Comparison of ENCODE assay signal across 9 cellular contexts in the genomic region with DNA sequence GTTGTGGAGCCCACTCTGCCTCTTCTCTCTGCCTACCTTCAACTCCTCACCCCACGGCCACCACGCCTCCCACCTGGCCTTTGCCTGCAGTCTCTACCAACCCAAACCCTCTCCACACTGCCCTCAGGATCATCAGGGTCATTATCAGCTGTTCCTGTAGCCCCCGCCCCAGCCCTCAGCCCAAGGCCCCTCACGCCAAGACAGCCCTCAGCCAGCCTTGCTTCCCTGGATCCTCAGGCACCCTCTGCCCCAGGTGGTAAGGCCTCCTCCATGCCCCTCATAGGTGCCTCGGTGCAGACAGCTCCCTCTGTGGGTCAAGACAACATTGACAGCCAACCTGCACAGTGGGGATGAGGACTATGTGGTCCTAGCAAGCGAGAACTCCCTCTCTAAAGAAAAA. TPM values are rescaled to one million over a fixed set of nuclear protein-coding genes. Genes with fewer than 3 reads are reported as not detected.
DNase-seq lines count a peak whose midpoint lies in the region; ATAC-seq and TF ChIP-seq lines count a peak whose summit lies in the region.
"Had no signal": no experiment of that assay in that cellular context is flagged by ENCODE, and none has a peak within 500 bp of the region (broad histone marks: within the 10 kb centered on the region; RNA-seq: fewer than 3 reads in every experiment).

No MANE protein-coding gene starts in this region.

- H3K36me3 ChIP-seq in GM06990 (ENCODE audit: control insufficient read depth, insufficient read depth, low read length) (peaks cover 3% of the 10 kb centered on the region), upper lobe of right lung (peaks cover under 1% of the 10 kb centered on the region)

- peak in 1 of 2 donors; percentile 34 for ATAC-seq in activated naive CD4-positive, alpha-beta T cell treated with anti-CD3 and anti-CD28 coated beads, Interleukin-2, amount 50 U/mL, for 72 hours
- no peak for ATAC-seq in memory B cell (ENCODE audit: low read depth)
- no peak for ATAC-seq in upper lobe of right lung
- no peak for ATAC-seq in GM21447 (IDR thresholded peaks at IDR 0.05; ENCODE audit: unreplicated experiment)
- ATAC-seq in HG03045 (IDR thresholded peaks at IDR 0.05; ENCODE audit: unreplicated experiment): no peak
- ATAC-seq in GM21825 (IDR thresholded peaks at IDR 0.05; ENCODE audit: unreplicated experiment): no peak

- H3K27me3 Mint-ChIP-seq in memory B cell: no peaks in the 10 kb centered on the region

- H3K27ac Mint-ChIP-seq in activated naive CD4-positive, alpha-beta T cell treated with anti-CD3 and anti-CD28 coated beads, Interleukin-2, amount 50 U/mL, for 72 hours: peak overlapping the region; percentile 80 to 94
- peak overlapping the region; percentile 80 for H3K27ac Mint-ChIP-seq in memory B cell

- no peaks in the 10 kb centered on the region for H3K36me3 Mint-ChIP-seq in activated naive CD4-positive, alpha-beta T cell treated with anti-CD3 and anti-CD28 coated beads, Interleukin-2, amount 50 U/mL, for 72 hours
- no peaks in the 10 kb centered on the region for H3K36me3 Mint-ChIP-seq in memory B cell

- H3K4me3 ChIP-seq in GM06990 (replicated peaks; ENCODE audit: low read depth, low read length) (peak overlapping the region; percentile 61; the same call in 1 of the 2 replicates), NB4 (ENCODE audit: low read depth, low read length) (peak overlapping the region; percentile 59), upper lobe of right lung (peak overlapping the region; percentile 85)

- peaks cover 48% of the 10 kb centered on the region for H3K4me1 Mint-ChIP-seq in memory B cell

- intact Hi-C loops in upper lobe of right lung (cut with DNase I): no loop called here

- no peaks in the 10 kb centered on the region for H3K9me3 ChIP-seq in upper lobe of right lung
- H3K9me3 ChIP-seq: SJCRH30 had no signal

- no peaks in the 10 kb centered on the region for H3K9me3 Mint-ChIP-seq in activated naive CD4-positive, alpha-beta T cell treated with anti-CD3 and anti-CD28 coated beads, Interleukin-2, amount 50 U/mL, for 72 hours
- H3K9me3 Mint-ChIP-seq in memory B cell: no peaks in the 10 kb centered on the region

- TF ChIP-seq POLR2A in NB4 (IDR thresholded peaks at IDR 0.05; ENCODE audit: extremely low read depth, insufficient read length): no peak

- peak; percentile 74 for TF ChIP-seq CTCF in GM06990 (IDR thresholded peaks at IDR 0.05; ENCODE audit: insufficient read depth, low read length, poor library complexity, severe bottlenecking)
- TF ChIP-seq CTCF in NB4 (IDR thresholded peaks at IDR 0.05; ENCODE audit: low read depth, low read length): peak; percentile 49
- peak; percentile 13 for TF ChIP-seq CTCF in upper lobe of right lung (IDR thresholded peaks at IDR 0.05)

- peaks cover 52% of the 10 kb centered on the region for H3K4me1 ChIP-seq in upper lobe of right lung

- DNase-seq in GM06990 (ENCODE audit: extremely low read depth, insufficient read length) (no peak), NB4 (ENCODE audit: low read depth) (peak; percentile 53), memory B cell (ENCODE audit: low spot score in 2 of 2) (peak; percentile 34 to 44), upper lobe of right lung (no peak)
- peak in 1 of 2 donors; percentile 63 for DNase-seq in activated naive CD4-positive, alpha-beta T cell treated with anti-CD3 and anti-CD28 coated beads, Interleukin-2, amount 50 U/mL, for 72 hours (ENCODE audit: low spot score in 2 of 2)

- no peak overlapping the region for H3K27ac ChIP-seq in upper lobe of right lung
- H3K27ac ChIP-seq: SJCRH30 had no signal

- peak overlapping the region; percentile 88 for H3K4me3 Mint-ChIP-seq in memory B cell

- H3K27me3 ChIP-seq in GM06990 (replicated peaks; ENCODE audit: control insufficient read depth, insufficient read depth, low read length) (no peaks in the 10 kb centered on the region), upper lobe of right lung (no peaks in the 10 kb centered on the region)
- H3K27me3 ChIP-seq: SJCRH30 had no signal

RNA-seq across cellular contexts. Expression of gene SBF1, which starts 1.7 kb away (rescaled TPM):
- total RNA-seq in activated naive CD4-positive, alpha-beta T cell treated with anti-CD3 and anti-CD28 coated beads, Interleukin-2, amount 50 U/mL, for 72 hours: 10 to 100 TPM; 99.3 to 99.8 TPM
- 69.4 TPM for total RNA-seq in upper lobe of right lung

RNA-seq across cellular contexts. Expression of gene ADM2, which starts 8.3 kb away (rescaled TPM):
- 1 to 10 TPM; 6.0 to 7.0 TPM for total RNA-seq in activated naive CD4-positive, alpha-beta T cell treated with anti-CD3 and anti-CD28 coated beads, Interleukin-2, amount 50 U/mL, for 72 hours
- total RNA-seq in upper lobe of right lung: 2.6 TPM
- total RNA-seq: SJCRH30 had no signal

RNA-seq across cellular contexts. Expression of gene MIOX, which starts 13.6 kb away (rescaled TPM):
- total RNA-seq in activated naive CD4-positive, alpha-beta T cell treated with anti-CD3 and anti-CD28 coated beads, Interleukin-2, amount 50 U/mL, for 72 hours: under 1 TPM in 1 of 2 donors, not detected in 1; 0.25 TPM
- total RNA-seq in upper lobe of right lung: not detected
- total RNA-seq: SJCRH30 had no signal

RNA-seq across cellular contexts. Expression of gene LMF2, which starts 34.4 kb away (rescaled TPM):
- 10 to 100 TPM; 54.2 to 76.7 TPM for total RNA-seq in activated naive CD4-positive, alpha-beta T cell treated with anti-CD3 and anti-CD28 coated beads, Interleukin-2, amount 50 U/mL, for 72 hours
- 65.8 TPM for total RNA-seq in upper lobe of right lung

RNA-seq across cellular contexts. Expression of gene NCAPH2, which starts 34.9 kb away (rescaled TPM):
- total RNA-seq in activated naive CD4-positive, alpha-beta T cell treated with anti-CD3 and anti-CD28 coated beads, Interleukin-2, amount 50 U/mL, for 72 hours: 100 to 1,000 TPM; 121 to 130 TPM
- 51.8 TPM for total RNA-seq in upper lobe of right lung

Comparison
In these comparisons a context has a peak if more than half of its experiments do, and no peak if none do; other contexts are left out.
1. DNase-seq: peak in NB4 (single experiment) and memory B cell (2 of 2); none in GM06990 (single experiment) and upper lobe of right lung (single experiment).
2. CTCF ChIP-seq: peak in every context shown above with its lines; median percentile 74 in GM06990; 49 in NB4; 13 in upper lobe of right lung.
3. Peak in every context shown above with its lines, with median percentiles within 50 percentile points of each other: H3K4me3 ChIP-seq.